In genomic region chr5:141650851-141651727, GRCh38 we compare ENCODE assay signal across 8 cellular contexts. TPM values are rescaled to one million over a fixed set of nuclear protein-coding genes. Genes with fewer than 3 reads are reported as not detected.
DNase-seq lines count a peak whose midpoint lies in the region; ATAC-seq and TF ChIP-seq lines count a peak whose summit lies in the region.

Gene FCHSD1 (minus strand): TSS chr5:141651418. CDS start chr5:141651368, 50 bp downstream.

- peak; percentile 96 for ATAC-seq in GM18907 (IDR thresholded peaks at IDR 0.05; ENCODE audit: unreplicated experiment)
- ATAC-seq in HG03108 (IDR thresholded peaks at IDR 0.05; ENCODE audit: unreplicated experiment): peak; percentile 91

- H3K36me3 ChIP-seq in NT2/D1 (ENCODE audit: insufficient read depth, insufficient read length, low read length): peaks cover 32% of the 10 kb centered on the region
- H3K36me3 ChIP-seq in esophagus (ENCODE audit: control insufficient read depth in 2 of 2, insufficient read depth in 2 of 2, low read length in 1 of 2): peaks cover 3 to 14% of the 10 kb centered on the region in 2 donors
- H3K36me3 ChIP-seq in muscle layer of duodenum (ENCODE audit: control insufficient read depth in 1 of 2, insufficient read depth in 2 of 2, low read length in 2 of 2): peaks cover 8 to 32% of the 10 kb centered on the region in 2 donors

- peak within 1 kb of the TSS; percentile 49 for H3K4me3 ChIP-seq in NT2/D1 (ENCODE audit: insufficient read length, low read depth)
- H3K4me3 ChIP-seq in esophagus (ENCODE audit: low read depth in 1 of 2, low read length in 2 of 2): peak within 1 kb of the TSS; percentile 57 to 58
- peak within 1 kb of the TSS; percentile 70 to 80 for H3K4me3 ChIP-seq in muscle layer of duodenum (ENCODE audit: low read depth in 1 of 2, low read length in 2 of 2)

- 3 to 4% methylated on average over 47 to 50 of the region's 50 CpGs for WGBS in esophagus, 2 donors

- peaks cover 6% of the 10 kb centered on the region for H3K4me1 ChIP-seq in NT2/D1 (ENCODE audit: insufficient read depth, insufficient read length)
- H3K4me1 ChIP-seq in esophagus (ENCODE audit: control insufficient read depth in 2 of 2, insufficient read depth in 2 of 2, low read length in 1 of 2): peaks cover 8 to 11% of the 10 kb centered on the region in 2 donors
- peaks cover 0 to 12% of the 10 kb centered on the region in 2 donors for H3K4me1 ChIP-seq in muscle layer of duodenum (ENCODE audit: control insufficient read depth in 1 of 2, insufficient read depth in 2 of 2, low read length in 2 of 2)

- H3K27ac ChIP-seq in esophagus (ENCODE audit: low read depth in 2 of 2, low read length in 1 of 2): peak within 1 kb of the TSS; percentile 43 to 65
- H3K27ac ChIP-seq in muscle layer of duodenum (ENCODE audit: low read length): peak within 1 kb of the TSS; percentile 31

- DNase-seq in AG09319 (ENCODE audit: extremely low read depth, low read depth) (peak; percentile 52), NT2/D1 (ENCODE audit: low read depth, low spot score) (peak; percentile 60), activated T-cell treated with anti-CD3 and anti-CD28 coated beads for 4 hours (peak; percentile 69)
- DNase-seq in stimulated activated CD8-positive, alpha-beta memory T cell treated with anti-CD3 and anti-CD28 coated beads, Interleukin-4, amount 100 ng/mL, for 48 hours: peak; percentile 92

- peak within 1 kb of the TSS; percentile 76 for H3K9ac ChIP-seq in NT2/D1 (ENCODE audit: insufficient read length, low read depth)

- H3K9me3 ChIP-seq in NT2/D1 (ENCODE audit: insufficient read depth, low read length) (no peaks in the 10 kb centered on the region), esophagus (ENCODE audit: control insufficient read depth in 2 of 2, insufficient read depth in 1 of 2, low read depth in 1 of 2, low read length in 1 of 2) (no peaks in the 10 kb centered on the region), muscle layer of duodenum (ENCODE audit: control insufficient read depth in 1 of 2, low read length in 2 of 2) (no peaks in the 10 kb centered on the region)

- H3K27me3 ChIP-seq in NT2/D1 (ENCODE audit: insufficient read depth, insufficient read length) (peaks cover 11% of the 10 kb centered on the region), esophagus (ENCODE audit: control insufficient read depth in 1 of 2, insufficient read depth in 2 of 2, low read length in 2 of 2) (no peaks in the 10 kb centered on the region), muscle layer of duodenum (ENCODE audit: low read depth, low read length) (no peaks in the 10 kb centered on the region)

- TF ChIP-seq CTCF in AG09319 (IDR thresholded peaks at IDR 0.05; ENCODE audit: low read depth, low read length): no peak

RNA-seq across cellular contexts. Expression of gene FCHSD1, which starts in this region (rescaled TPM):
- 10 to 100 TPM; 10.3 to 16.2 TPM for polyA plus RNA-seq in esophagus

Comparison
In these comparisons a context has a peak if more than half of its experiments do, and no peak if none do; other contexts are left out.
1. Peak in every context shown above with its lines: DNase-seq, ATAC-seq, H3K4me3 ChIP-seq and H3K27ac ChIP-seq.